ENCODE assay signal across 29 cellular contexts in genomic region chrX:6262959-6263358, GRCh38. TPM values are rescaled to one million over a fixed set of nuclear protein-coding genes. Genes with fewer than 3 reads are reported as not detected.
"Had no signal": no experiment of that assay in that cellular context is flagged by ENCODE, and none has a peak within 500 bp of the region (broad histone marks: within the 10 kb centered on the region; RNA-seq: fewer than 3 reads in every experiment).

No MANE protein-coding gene starts in this region.

- FAIRE-seq: colon, endometrium, endothelial cell of umbilical vein, frontal cortex had no signal

- ATAC-seq: effector memory CD8-positive, alpha-beta T cell; esophagus mucosa; foreskin keratinocyte; gastrocnemius medialis; gastroesophageal sphincter; heart left ventricle; heart right ventricle had no signal

- H3K4me1 ChIP-seq: colonic mucosa, esophagus muscularis mucosa, esophagus squamous epithelium, foreskin keratinocyte, gastrocnemius medialis, gastroesophageal sphincter, heart left ventricle, heart right ventricle had no signal

- H3K27ac ChIP-seq: colonic mucosa, coronary artery, dorsolateral prefrontal cortex, epithelial cell of prostate, esophagus muscularis mucosa, esophagus squamous epithelium, foreskin keratinocyte, gastrocnemius medialis, gastroesophageal sphincter, heart left ventricle, heart right ventricle had no signal

- H3K9me3 ChIP-seq: colonic mucosa, esophagus squamous epithelium, gastrocnemius medialis, gastroesophageal sphincter had no signal

- H3K27me3 ChIP-seq: colonic mucosa, esophagus muscularis mucosa, esophagus squamous epithelium, foreskin keratinocyte, gastrocnemius medialis, gastroesophageal sphincter, heart left ventricle, heart right ventricle had no signal

- H3K4me3 ChIP-seq: colonic mucosa, coronary artery, dorsolateral prefrontal cortex, esophagus muscularis mucosa, esophagus squamous epithelium, gastrocnemius medialis, gastroesophageal sphincter, heart left ventricle, heart right ventricle had no signal

- H3K36me3 ChIP-seq: colonic mucosa, esophagus muscularis mucosa, esophagus squamous epithelium, gastrocnemius medialis, gastroesophageal sphincter, heart left ventricle, heart right ventricle had no signal

- DNase-seq: colonic mucosa; cortex of kidney; dermis blood vessel endothelial cell; dorsolateral prefrontal cortex; effector CD4-positive, alpha-beta T cell; effector CD8-positive, alpha-beta T cell; effector memory CD4-positive, alpha-beta T cell; effector memory CD8-positive, alpha-beta T cell; endodermal cell; erythroblast; esophagus squamous epithelium; foreskin fibroblast; foreskin keratinocyte; foreskin melanocyte; gastrocnemius medialis; glutamatergic neuron; head of caudate nucleus; heart left ventricle; heart right ventricle had no signal

RNA-seq across cellular contexts. Expression of gene NLGN4X, which starts 34.3 kb away (rescaled TPM):
- total RNA-seq: endothelial cell of umbilical vein, fibroblast of lung had no signal
